ENCODE assay signal across 20 cellular contexts in the genomic region with DNA sequence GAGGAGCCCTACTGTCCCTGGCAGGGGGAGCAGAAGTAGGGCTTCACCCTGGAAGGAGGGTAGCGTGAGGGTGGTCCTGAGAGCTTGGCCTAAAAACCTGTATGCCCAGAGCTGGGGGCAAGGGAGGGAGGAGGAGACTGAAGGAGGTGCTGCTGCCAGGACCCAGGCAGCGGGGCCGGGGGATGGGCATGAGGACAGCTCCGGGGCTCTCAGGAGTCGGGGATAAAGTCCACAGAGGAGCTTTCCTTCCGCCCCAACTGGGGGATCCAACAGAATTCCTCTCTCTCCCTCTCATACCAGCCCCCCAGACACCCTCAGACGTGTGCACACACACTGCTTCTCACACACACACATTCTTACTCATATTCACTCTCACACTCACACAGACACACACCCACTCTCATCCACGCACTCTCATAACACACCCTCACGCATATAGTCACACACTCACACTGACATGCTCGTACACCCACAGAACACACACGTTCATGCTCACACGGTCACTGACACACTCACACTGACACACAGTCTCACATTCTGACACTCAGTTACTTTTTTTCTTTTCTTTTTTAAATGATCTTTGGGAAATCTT. TPM values are rescaled to one million over a fixed set of nuclear protein-coding genes. Genes with fewer than 3 reads are reported as not detected.
DNase-seq lines count a peak whose midpoint lies in the region; ATAC-seq, FAIRE-seq and TF ChIP-seq lines count a peak whose summit lies in the region.
"Had no signal": no experiment of that assay in that cellular context is flagged by ENCODE, and none has a peak within 500 bp of the region (broad histone marks: within the 10 kb centered on the region; RNA-seq: fewer than 3 reads in every experiment).

No MANE protein-coding gene starts in this region.

- no peak for TF ChIP-seq POLR2A in GM12878 (IDR thresholded peaks at IDR 0.05; ENCODE audit: low read depth, low read length)

- ATAC-seq in GM12878 (no peak), left colon (peak; percentile 21), GM18870 (IDR thresholded peaks at IDR 0.05; ENCODE audit: unreplicated experiment) (no peak)

- no peaks in the 10 kb centered on the region for H4K20me1 ChIP-seq in GM12878 (ENCODE audit: control insufficient read depth, insufficient read depth)

- H3K27ac ChIP-seq in GM12878 (ENCODE audit: control insufficient read depth, insufficient read depth) (no peak overlapping the region), small intestine (ENCODE audit: low read depth in 1 of 2, low read length in 1 of 2) (no peak overlapping the region)

- H3K4me1 ChIP-seq in GM12878 (ENCODE audit: control insufficient read depth, insufficient read depth, low read length) = peaks cover 1% of the 10 kb centered on the region; the same call in 1 of the 2 replicates
- H3K4me1 ChIP-seq in small intestine (ENCODE audit: control insufficient read depth in 2 of 2, insufficient read depth in 1 of 2, low read depth in 1 of 2, low read length in 1 of 2) = peaks cover 2 to 3% of the 10 kb centered on the region in 2 donors

- FAIRE-seq in GM12878 (lab: Jason Lieb, UNC) = no peak
- FAIRE-seq in small intestine (lab: Jason Lieb, UNC) = no peak
- FAIRE-seq: A204.1, GM19239, H54 had no signal

- in situ Hi-C loops in GM12878 (cut with MboI) = no loop called here

- H3K9ac ChIP-seq in GM12878 (ENCODE audit: control insufficient read depth, insufficient read depth, low read length) = no peak overlapping the region
- H3K9ac ChIP-seq: SK-N-SH had no signal

- POLR2A ChIA-PET in GM12878 (lab: Charles Lee) = no interaction called here

- H3K36me3 ChIP-seq in H7 (replicated peaks; ENCODE audit: control insufficient read depth, insufficient read depth, low read length) = no peaks in the 10 kb centered on the region
- H3K36me3 ChIP-seq in GM12878 (ENCODE audit: control insufficient read depth in 2 of 2, insufficient read depth in 2 of 2, low read length in 1 of 2) = no peaks in the 10 kb centered on the region
- no peaks in the 10 kb centered on the region for H3K36me3 ChIP-seq in small intestine (ENCODE audit: control insufficient read depth in 2 of 2, insufficient read depth in 2 of 2, low read length in 2 of 2)

- CTCF ChIA-PET in GM12878 (lab: Yijun Ruan, JAX) = interaction anchor here (0.5 kb wide), 1 partner anchor 9 kb away, joined by 3 read pairs; no protein-coding TSS in a partner anchor

- RAD21 ChIA-PET in GM12878 (lab: Charles Lee; ENCODE audit: unreplicated experiment) = no interaction called here

- intact Hi-C loops in GM12878 (cut with micrococcal nuclease; ENCODE audit: unreplicated experiment) = no loop called here
- intact Hi-C loops in left colon (cut with DNase I, micrococcal nuclease) = no loop called here

- no peak overlapping the region for H3K4me3 ChIP-seq in H7 (ENCODE audit: insufficient read depth, low read depth, low read length)
- H3K4me3 ChIP-seq in GM12878 = no peak overlapping the region
- H3K4me3 ChIP-seq in small intestine (ENCODE audit: low read depth in 1 of 2, low read length in 2 of 2) = no peak overlapping the region

- H3K9me3 ChIP-seq in GM12878 (replicated peaks; ENCODE audit: control insufficient read depth, insufficient read depth, low read length) = no peaks in the 10 kb centered on the region
- H3K9me3 ChIP-seq in small intestine (ENCODE audit: control insufficient read depth, low read depth) = no peaks in the 10 kb centered on the region
- H3K9me3 ChIP-seq: SK-N-SH had no signal

- TF ChIP-seq CTCF in GM12878 (IDR thresholded peaks at IDR 0.05 in 2 of 3, conservative IDR thresholded peaks at IDR 0.05 in 1 of 3; ENCODE audit: control insufficient read depth in 2 of 3, extremely low read depth in 1 of 3, insufficient read depth in 1 of 3, low read depth in 3 of 3, low read length in 3 of 3) = no peak

- no peak for TF ChIP-seq RAD21 in GM12878 (IDR thresholded peaks at IDR 0.05; ENCODE audit: insufficient read depth, low read depth, low read length)

- 23% methylated on average over 12 of the region's 12 CpGs for WGBS in GM12878 (ENCODE audit: insufficient coverage, insufficient replicate concordance, low lambda C conversion rate, missing lambda C conversion rate)
- whole genome bisulfite sequencing in small intestine, 3 donors = 20 to 46% (median 30%) methylated on average over 7 to 12 of the region's 12 CpGs

- H2AFZ ChIP-seq in GM12878 (ENCODE audit: control insufficient read depth, low read depth, low read length) = no peak overlapping the region

- SMC1A ChIA-PET in GM12878 (lab: Charles Lee; ENCODE audit: uncharacterized antibody, unreplicated experiment) = no interaction called here

- DNase-seq in H7 (peak; percentile 74), GM12878 (ENCODE audit: low read depth, low spot score) (no peak), left colon (peak in 1 of 2 donors; percentile 42), small intestine (peak; percentile 57), SHP77 (lab: John Stamatoyannopoulos, UW) (no peak), NCI-H226 (no peak)
- DNase-seq: Calu3; CD4-positive, alpha-beta memory T cell; GF-D8; Karpas-422; NCI-H1048; NCI-H1436; NCI-H2029; NCI-H2171 treated with DMSO at 0.1 percent for 48 hours; SHP77 treated with DMSO at 0.1 percent for 48 hours; SK-N-SH had no signal

- H3K4me2 ChIP-seq in GM12878 (ENCODE audit: control insufficient read depth, insufficient read depth) = no peak overlapping the region
- H3K4me2 ChIP-seq: SK-N-SH had no signal

- BruUV-seq in GM12878 (replicated peaks; lab: Mats Ljungman, UMichigan) = no TSS peak

- H3K79me2 ChIP-seq in GM12878 (ENCODE audit: control insufficient read depth, insufficient read depth, low read length) = no peaks in the 10 kb centered on the region

- no peaks in the 10 kb centered on the region for H3K27me3 ChIP-seq in H7 (ENCODE audit: control insufficient read depth, insufficient read depth, low read length)
- H3K27me3 ChIP-seq in GM12878 (replicated peaks in 1 of 2; ENCODE audit: control insufficient read depth in 2 of 2, insufficient read depth in 2 of 2, low read length in 1 of 2) = peaks cover 4 to 5% of the 10 kb centered on the region in 2 experiments
- H3K27me3 ChIP-seq in small intestine (ENCODE audit: control insufficient read depth in 2 of 2, insufficient read depth in 2 of 2, low read length in 2 of 2) = no peaks in the 10 kb centered on the region

- TF ChIP-seq EP300 in GM12878 (IDR thresholded peaks at IDR 0.05; ENCODE audit: borderline replicate concordance in 1 of 2, control insufficient read depth in 1 of 2, low read depth in 2 of 2, low read length in 2 of 2) = no peak

TF ChIP-seq in GM12878, 131 proteins besides CTCF, POLR2A, EP300 and RAD21 (continues in another document):
- TF ChIP-seq EED (IDR thresholded peaks at IDR 0.05; ENCODE audit: low read depth) (no peak), RB1 (IDR thresholded peaks at IDR 0.05; ENCODE audit: borderline replicate concordance) (no peak), NR2F1 (conservative IDR thresholded peaks at IDR 0.05) (no peak)

RNA-seq across cellular contexts. Expression of a gene that starts 39.1 kb away (rescaled TPM):
- total RNA-seq in H7 (2014; rRNA removed; shearing (Covaris generic)) = 36.6 and 58.4 TPM in 2 replicates
- total RNA-seq in GM12878 (2013; cell fraction: nucleolus; rRNA removed) = 15.0 and 17.3 TPM in 2 replicates
- total RNA-seq in GM12878 (2014; rRNA removed) (31.9 and 38.5 TPM in 2 replicates), GM12878 (2014; rRNA removed; fragmentation: Illumina TruSeq; extraction: Trizol) (62.1 and 62.6 TPM in 2 replicates), GM12878 (2021) (29.2 and 30.0 TPM in 2 replicates), left colon (10 to 100 TPM; 46.3 to 49.8 TPM)
- 34.2 TPM for polyA plus RNA-seq in GM12878 (2011; ENCODE audit: low read depth)
- polyA plus RNA-seq in GM12878 (2011; rRNA removed) (49.2 and 80.1 TPM in 2 replicates), GM12878 (2014; fragmentation: Illumina TruSeq; extraction: Trizol) (70.5 and 76.8 TPM in 2 replicates), GM12878 (2014; fragmentation: Nextera tagmentation; extraction: Ambion mirVana) (10 to 100 TPM; 20.3 to 31.3 TPM), GM12878 (2014; rRNA removed) (32.9 and 38.0 TPM in 2 replicates), GM12878 (2016; fragmentation: Nextera tagmentation; extraction: Ambion mirVana) (10 to 100 TPM; 34.8 to 35.8 TPM), small intestine (100 to 1,000 TPM in 2 of 3 donors, 10 to 100 TPM in 1; 68.6 to 136 (median 113) TPM)
- 12.1 and 13.2 TPM in 2 replicates for polyA plus RNA-seq in GM12878 (2011; cell fraction: cytosol; rRNA removed)
- 12.5 and 12.6 TPM in 2 replicates for polyA plus RNA-seq in GM12878 (2011; cell fraction: nucleus; rRNA removed)
- polyA plus RNA-seq in GM12878 (2012) = 68.3 and 73.1 TPM in 2 replicates
- polyA minus RNA-seq in GM12878 (2011; rRNA and poly(A)+ RNA removed) = 8.5 and 10.7 TPM in 2 replicates
- 3.2 and 5.9 TPM in 2 replicates for polyA minus RNA-seq in GM12878 (2011; cell fraction: cytosol; rRNA and poly(A)+ RNA removed)
- 6.4 and 12.8 TPM in 2 replicates for polyA minus RNA-seq in GM12878 (2011; cell fraction: nucleus; rRNA and poly(A)+ RNA removed)

RNA-seq across cellular contexts. Expression of a gene that starts 54.0 kb away (rescaled TPM):
- 62.4 and 92.4 TPM in 2 replicates for total RNA-seq in H7 (2014; rRNA removed; shearing (Covaris generic))
- 479 and 538 TPM in 2 replicates for total RNA-seq in GM12878 (2013; cell fraction: nucleolus; rRNA removed)
- total RNA-seq in GM12878 (2014; rRNA removed) (72.1 and 84.6 TPM in 2 replicates), GM12878 (2014; rRNA removed; fragmentation: Illumina TruSeq; extraction: Trizol) (114 and 115 TPM in 2 replicates), GM12878 (2021) (67.4 and 78.2 TPM in 2 replicates), left colon (100 to 1,000 TPM; 130 to 132 TPM)
- 90.1 TPM for polyA plus RNA-seq in GM12878 (2011; ENCODE audit: low read depth)
- polyA plus RNA-seq in GM12878 (2011; rRNA removed) (128 and 232 TPM in 2 replicates), GM12878 (2014; fragmentation: Illumina TruSeq; extraction: Trizol) (88.5 and 118 TPM in 2 replicates), GM12878 (2014; fragmentation: Nextera tagmentation; extraction: Ambion mirVana) (10 to 100 TPM; 23.5 to 48.3 TPM), GM12878 (2014; rRNA removed) (103 and 125 TPM in 2 replicates), GM12878 (2016; fragmentation: Nextera tagmentation; extraction: Ambion mirVana) (10 to 100 TPM; 91.5 to 99.1 TPM), small intestine (100 to 1,000 TPM in 1 of 3 donors, 10 to 100 TPM in 2; 56.7 to 291 (median 59.2) TPM)
- polyA plus RNA-seq in GM12878 (2011; cell fraction: cytosol; rRNA removed) = 69.9 and 105 TPM in 2 replicates
- polyA plus RNA-seq in GM12878 (2011; cell fraction: nucleus; rRNA removed) = 436 and 505 TPM in 2 replicates
- 121 and 150 TPM in 2 replicates for polyA plus RNA-seq in GM12878 (2012)
- 72.9 and 96.0 TPM in 2 replicates for polyA minus RNA-seq in GM12878 (2011; rRNA and poly(A)+ RNA removed)
- polyA minus RNA-seq in GM12878 (2011; cell fraction: cytosol; rRNA and poly(A)+ RNA removed) = 36.5 and 49.1 TPM in 2 replicates
- polyA minus RNA-seq in GM12878 (2011; cell fraction: nucleus; rRNA and poly(A)+ RNA removed) = 150 and 177 TPM in 2 replicates

Comparison
In these comparisons a context has a peak if more than half of its experiments do, and no peak if none do; other contexts are left out.
1. DNase-seq: peak in H7 (single experiment) and small intestine (single experiment); none in GM12878 (single experiment), SHP77 (0 of 2) and NCI-H226 (single experiment).